In the genomic region with DNA sequence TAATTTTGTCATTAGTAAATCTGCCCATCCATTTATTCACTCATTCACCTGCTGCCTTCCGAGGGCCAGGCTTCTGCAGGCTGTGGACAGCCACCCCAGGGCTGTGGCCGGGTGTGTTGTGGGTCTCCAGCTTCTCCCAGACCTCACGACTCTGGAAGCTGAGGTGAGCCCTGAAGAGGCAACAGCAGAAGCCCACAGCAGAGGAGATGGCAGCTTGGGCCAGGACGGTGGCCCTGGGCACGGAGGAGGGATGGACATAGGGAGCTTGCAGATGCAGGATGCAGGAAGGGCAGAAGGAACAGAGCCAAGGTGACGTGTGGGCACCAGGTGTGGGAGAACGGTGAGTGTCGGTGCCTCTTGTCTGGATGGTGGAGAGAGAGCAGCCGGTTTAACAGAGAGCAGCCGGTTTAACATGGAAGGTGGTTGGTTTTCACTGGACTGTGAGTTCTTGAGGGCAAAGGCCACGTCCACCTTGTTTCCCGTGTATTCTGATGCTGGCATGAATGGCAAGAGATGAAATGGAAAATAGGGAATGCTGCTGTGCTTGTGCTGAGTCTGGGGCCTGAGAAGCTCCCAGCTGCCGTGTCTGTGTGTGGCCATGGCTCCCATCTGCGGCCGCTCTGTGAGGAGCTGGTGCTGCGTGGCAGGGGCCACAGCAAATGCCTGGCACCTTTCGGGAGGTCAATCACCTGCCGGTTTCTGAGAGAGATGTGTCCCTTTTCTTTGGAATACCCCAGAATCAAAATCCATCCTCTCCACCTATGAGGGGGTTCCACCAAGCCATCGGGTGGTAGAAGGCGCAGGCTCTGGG, we compare ENCODE assay signal across 29 cellular contexts.
"Had no signal": no experiment of that assay in that cellular context is flagged by ENCODE, and none has a peak within 500 bp of the region (broad histone marks: within the 10 kb centered on the region; RNA-seq: fewer than 3 reads in every experiment).

No MANE protein-coding gene starts in this region.

- H3K4me2 ChIP-seq: hepatocyte, smooth muscle cell had no signal

- H3K79me2 ChIP-seq: hepatocyte had no signal

- H3K4me1 ChIP-seq: gastroesophageal sphincter, prostate gland, suprapubic skin, tibial nerve had no signal

- H3K36me3 ChIP-seq: brain microvascular endothelial cell, gastroesophageal sphincter, neutrophil, ovary, prostate gland, suprapubic skin, tibial nerve had no signal

- H3K27ac ChIP-seq: brain microvascular endothelial cell, gastroesophageal sphincter, hepatocyte, neutrophil, ovary, prostate gland, suprapubic skin, tibial nerve, VCaP had no signal

- FAIRE-seq: astrocyte, endothelial cell of umbilical vein, TTC549, urothelium cell line had no signal

- H2AFZ ChIP-seq: hepatocyte had no signal

- H3K9me3 ChIP-seq: gastroesophageal sphincter, neutrophil, ovary, prostate gland, suprapubic skin, tibial nerve had no signal

- DNase-seq: activated CD4-positive, alpha-beta T cell treated with anti-CD3 and anti-CD28 coated beads for 4 hours; activated CD4-positive, alpha-beta T cell treated with anti-CD3 and anti-CD28 coated beads, Interleukin-2, amount 50 U/mL, for 48 hours; activated CD8-positive, alpha-beta memory T cell treated with anti-CD3 and anti-CD28 coated beads for 24 hours; activated gamma-delta T cell; activated naive CD4-positive, alpha-beta T cell treated with anti-CD3 and anti-CD28 coated beads, Interleukin-2, amount 50 U/mL, for 16 hours; amniotic stem cell; brain microvascular endothelial cell; caudate nucleus; islet precursor cell; left colon; mammary epithelial cell; ovary; retina; stimulated activated CD4-positive, alpha-beta T cell treated with anti-CD3 and anti-CD28 coated beads, Interleukin-15, amount 100 ng/mL, for 24 hours; stimulated activated CD4-positive, alpha-beta T cell treated with anti-CD3 and anti-CD28 coated beads, Interleukin-2, amount 100 ng/mL, for 24 hours; stimulated activated naive CD4-positive, alpha-beta T cell; T-helper 9 cell had no signal

- H3K27me3 ChIP-seq: brain microvascular endothelial cell, hepatocyte, neutrophil, ovary, tibial nerve had no signal

- H3K4me3 ChIP-seq: gastroesophageal sphincter, hepatocyte, ovary, prostate gland, smooth muscle cell, suprapubic skin, tibial nerve had no signal
